1 cellular context compared by ENCODE assay signal in the genomic region with DNA sequence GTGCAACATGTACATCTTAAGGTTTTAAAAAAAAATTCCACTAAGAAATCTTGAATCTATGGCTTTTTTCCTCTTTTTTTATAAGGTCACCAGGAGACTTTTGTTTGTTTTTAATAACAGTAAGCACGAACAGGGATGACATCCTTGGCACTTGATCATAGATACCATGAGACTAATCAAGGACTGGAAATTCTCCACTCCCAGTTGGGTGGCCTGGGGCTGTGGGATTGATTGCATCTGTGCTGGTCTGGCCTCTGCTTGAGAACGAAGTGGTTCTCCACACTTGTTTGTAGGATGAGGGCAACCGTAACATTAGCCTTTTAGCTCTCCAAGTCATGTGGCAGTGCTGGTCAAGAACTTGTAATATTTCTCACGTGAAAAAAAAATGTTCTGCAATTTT.
TF ChIP-seq lines count a peak whose summit lies in the region.

No MANE protein-coding gene starts in this region.

TF ChIP-seq in WTC11, 78 proteins besides CTCF, POLR2A, EP300 and RAD21 (continued from another document):
- TF ChIP-seq PRDM15 (CRISPR knock-in tag; IDR thresholded peaks at IDR 0.05), result no peak
- TF ChIP-seq E2F1 (CRISPR knock-in tag; IDR thresholded peaks at IDR 0.05), result no peak
- no peak for TF ChIP-seq SMAD3 (CRISPR knock-in tag; IDR thresholded peaks at IDR 0.05; ENCODE audit: borderline replicate concordance)
- no peak for TF ChIP-seq ZNF263 (CRISPR knock-in tag; IDR thresholded peaks at IDR 0.05; ENCODE audit: low read depth)
- TF ChIP-seq, protein P1, sequence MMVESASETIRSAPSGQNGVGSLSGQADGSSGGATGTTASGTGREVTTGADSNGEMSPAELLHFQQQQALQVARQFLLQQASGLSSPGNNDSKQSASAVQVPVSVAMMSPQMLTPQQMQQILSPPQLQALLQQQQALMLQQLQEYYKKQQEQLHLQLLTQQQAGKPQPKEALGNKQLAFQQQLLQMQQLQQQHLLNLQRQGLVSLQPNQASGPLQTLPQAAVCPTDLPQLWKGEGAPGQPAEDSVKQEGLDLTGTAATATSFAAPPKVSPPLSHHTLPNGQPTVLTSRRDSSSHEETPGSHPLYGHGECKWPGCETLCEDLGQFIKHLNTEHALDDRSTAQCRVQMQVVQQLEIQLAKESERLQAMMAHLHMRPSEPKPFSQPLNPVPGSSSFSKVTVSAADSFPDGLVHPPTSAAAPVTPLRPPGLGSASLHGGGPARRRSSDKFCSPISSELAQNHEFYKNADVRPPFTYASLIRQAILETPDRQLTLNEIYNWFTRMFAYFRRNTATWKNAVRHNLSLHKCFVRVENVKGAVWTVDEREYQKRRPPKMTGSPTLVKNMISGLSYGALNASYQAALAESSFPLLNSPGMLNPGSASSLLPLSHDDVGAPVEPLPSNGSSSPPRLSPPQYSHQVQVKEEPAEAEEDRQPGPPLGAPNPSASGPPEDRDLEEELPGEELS (CRISPR knock-in tag; IDR thresholded peaks at IDR 0.05), result no peak
- TF ChIP-seq ETV6 (CRISPR knock-in tag; IDR thresholded peaks at IDR 0.05), result no peak
